39 cellular contexts compared by ENCODE assay signal in the genomic region with DNA sequence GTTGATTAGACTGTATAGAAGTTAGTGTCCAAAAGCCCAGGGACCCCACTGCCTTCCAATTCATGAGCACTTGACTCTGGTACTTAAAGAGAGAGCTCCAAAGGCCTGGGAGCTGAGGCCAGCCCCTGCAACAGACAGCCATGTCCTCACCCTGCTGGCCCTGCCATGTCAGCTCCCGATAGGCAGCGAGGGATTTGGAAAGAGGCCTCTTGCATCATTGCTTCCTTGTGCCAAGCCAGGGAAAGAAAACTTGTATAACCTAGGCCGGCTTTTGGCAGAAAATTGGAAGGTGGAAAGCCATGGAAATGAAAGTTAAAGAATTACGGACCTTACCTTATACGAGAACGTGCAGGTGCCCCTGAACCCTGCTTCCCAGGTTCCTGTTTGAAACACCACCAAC. TPM values are rescaled to one million over a fixed set of nuclear protein-coding genes. Genes with fewer than 3 reads are reported as not detected.
"Had no signal": no experiment of that assay in that cellular context is flagged by ENCODE, and none has a peak within 500 bp of the region (broad histone marks: within the 10 kb centered on the region; RNA-seq: fewer than 3 reads in every experiment).

No MANE protein-coding gene starts in this region.

- H3K27me3 ChIP-seq: body of pancreas had no signal

- H3K4me1 ChIP-seq: adrenal gland, body of pancreas, breast epithelium had no signal

- H3K4me3 Mint-ChIP-seq: activated B cell treated with CpG ODN at 0.5 μM for 24 hours; activated CD4-positive, alpha-beta memory T cell treated with anti-CD3 and anti-CD28 coated beads for 36 hours; activated CD4-positive, alpha-beta T cell treated with anti-CD3 and anti-CD28 coated beads, Interleukin-2, amount 10 ng/mL, durations not matched to agents 24 days and 14 days; activated CD8-positive, alpha-beta T cell treated with anti-CD3 and anti-CD28 coated beads for 36 hours; activated naive CD4-positive, alpha-beta T cell treated with anti-CD3 and anti-CD28 coated beads for 36 hours; activated naive CD8-positive, alpha-beta T cell treated with anti-CD3 and anti-CD28 coated beads for 36 hours; activated T-cell treated with anti-CD3 and anti-CD28 coated beads, Interleukin-2, amount 50 U/mL, for 4 hours; activated T-cell treated with anti-CD3 and anti-CD28 coated beads, Interleukin-2, amount 50 U/mL, for 72 hours; activated T-helper 1 cell treated with anti-CD3 and anti-CD28 coated beads, Interleukin-12 subunit alpha, Interleukin-12 subunit beta, Interleukin-2, Interleukin-4 antibody, amounts not matched to agents 30 ng/mL and 10 ng/mL and 1 ng/mL, durations not matched to agents 14 hours and 24 hours and 36 hours; activated T-helper 17 cell treated with anti-CD3 and anti-CD28 coated beads, Interleukin-2, amount 50 U/mL, for 72 hours; T-helper 1 cell treated with Interleukin-12 subunit alpha and Interleukin-12 subunit beta and Interleukin-4 antibody, amounts not matched to agents 30 μg/mL and 1 μg/mL, for 36 hours; T-helper 2 cell treated with Interferon-gamma antibody and Interleukin-4, amounts not matched to agents 5 μg/mL and 100 μg/mL, for 36 hours had no signal

- DNase-seq: activated B cell treated with CpG ODN at 0.5 μM for 24 hours; activated CD4-positive, alpha-beta memory T cell treated with anti-CD3 and anti-CD28 coated beads for 36 hours; activated CD4-positive, alpha-beta T cell treated with anti-CD3 and anti-CD28 coated beads for 4 hours; activated CD4-positive, alpha-beta T cell treated with anti-CD3 and anti-CD28 coated beads, Interleukin-2, amount 10 ng/mL, durations not matched to agents 24 days and 14 days; activated CD4-positive, alpha-beta T cell treated with anti-CD3 and anti-CD28 coated beads, Interleukin-2, amount 50 U/mL, for 1 hour; activated CD4-positive, alpha-beta T cell treated with anti-CD3 and anti-CD28 coated beads, Interleukin-2, amount 50 U/mL, for 4 hours; activated CD4-positive, CD25-positive, alpha-beta regulatory T cell treated with anti-CD3 and anti-CD28 coated beads, Interleukin-2, amount 50 U/mL, for 72 hours; activated CD8-positive, alpha-beta memory T cell treated with anti-CD3 and anti-CD28 coated beads, Interleukin-2, amount 50 U/mL, for 4 hours; activated CD8-positive, alpha-beta T cell treated with anti-CD3 and anti-CD28 coated beads for 36 hours; activated effector memory CD4-positive, alpha-beta T cell treated with anti-CD3 and anti-CD28 coated beads, Interleukin-2, amount 50 U/mL, for 16 hours; activated gamma-delta T cell treated with Interleukin-2 at 50 U/mL for 16 hours; activated naive CD4-positive, alpha-beta T cell; activated naive CD4-positive, alpha-beta T cell treated with anti-CD3 and anti-CD28 coated beads for 36 hours; activated naive CD4-positive, alpha-beta T cell treated with anti-CD3 and anti-CD28 coated beads, Interleukin-2, amount 50 U/mL, for 16 hours; activated naive CD8-positive, alpha-beta T cell treated with anti-CD3 and anti-CD28 coated beads for 36 hours; activated T-cell treated with anti-CD3 and anti-CD28 coated beads for 4 hours; activated T-cell treated with anti-CD3 and anti-CD28 coated beads, Interleukin-2, amount 50 U/mL, for 1 hour; activated T-cell treated with anti-CD3 and anti-CD28 coated beads, Interleukin-2, amount 50 U/mL, for 4 hours; activated T-cell treated with anti-CD3 and anti-CD28 coated beads, Interleukin-2, amount 50 U/mL, for 72 hours; adrenal gland; amniotic stem cell; aorta; body of pancreas; brain microvascular endothelial cell; central memory CD4-positive, alpha-beta T cell; T-helper 1 cell; T-helper 2 cell; T-helper 9 cell had no signal

- H3K4me3 ChIP-seq: adrenal gland, body of pancreas, breast epithelium had no signal

- H3K36me3 ChIP-seq: adrenal gland, brain microvascular endothelial cell, breast epithelium had no signal

- H3K27ac Mint-ChIP-seq: activated B cell treated with CpG ODN at 0.5 μM for 24 hours; activated CD4-positive, alpha-beta memory T cell treated with anti-CD3 and anti-CD28 coated beads for 36 hours; activated CD4-positive, alpha-beta T cell treated with anti-CD3 and anti-CD28 coated beads, Interleukin-2, amount 10 ng/mL, durations not matched to agents 24 days and 14 days; activated CD8-positive, alpha-beta T cell treated with anti-CD3 and anti-CD28 coated beads for 36 hours; activated naive CD4-positive, alpha-beta T cell treated with anti-CD3 and anti-CD28 coated beads for 36 hours; activated naive CD4-positive, alpha-beta T cell treated with anti-CD3 and anti-CD28 coated beads, Interleukin-2, amount 50 U/mL, for 72 hours; activated naive CD8-positive, alpha-beta T cell treated with anti-CD3 and anti-CD28 coated beads for 36 hours; activated T-cell treated with anti-CD3 and anti-CD28 coated beads, Interleukin-2, amount 50 U/mL, for 72 hours; activated T-helper 1 cell treated with anti-CD3 and anti-CD28 coated beads, Interleukin-12 subunit alpha, Interleukin-12 subunit beta, Interleukin-2, Interleukin-4 antibody, amounts not matched to agents 30 ng/mL and 10 ng/mL and 1 ng/mL, durations not matched to agents 14 hours and 24 hours and 36 hours; activated T-helper 17 cell treated with anti-CD3 and anti-CD28 coated beads, Interleukin-2, amount 50 U/mL, for 72 hours; T-helper 1 cell treated with Interleukin-12 subunit alpha and Interleukin-12 subunit beta and Interleukin-4 antibody, amounts not matched to agents 30 μg/mL and 1 μg/mL, for 36 hours; T-helper 2 cell treated with Interferon-gamma antibody and Interleukin-4, amounts not matched to agents 5 μg/mL and 100 μg/mL, for 36 hours had no signal

- H3K27ac ChIP-seq: adrenal gland, body of pancreas, brain microvascular endothelial cell, breast epithelium, VCaP had no signal

- ATAC-seq: activated CD8-positive, alpha-beta T cell treated with anti-CD3 and anti-CD28 coated beads for 36 hours; activated naive CD4-positive, alpha-beta T cell treated with anti-CD3 and anti-CD28 coated beads, Interleukin-2, amount 50 U/mL, for 72 hours; activated T-cell treated with anti-CD3 and anti-CD28 coated beads, Interleukin-2, amount 50 U/mL, for 4 hours; activated T-cell treated with anti-CD3 and anti-CD28 coated beads, Interleukin-2, amount 50 U/mL, for 72 hours; activated T-helper 17 cell treated with anti-CD3 and anti-CD28 coated beads, Interleukin-2, amount 50 U/mL, for 72 hours; body of pancreas had no signal

- H3K9me3 Mint-ChIP-seq: activated B cell treated with CpG ODN at 0.5 μM for 24 hours; activated CD4-positive, alpha-beta memory T cell treated with anti-CD3 and anti-CD28 coated beads for 36 hours; activated CD4-positive, alpha-beta T cell treated with anti-CD3 and anti-CD28 coated beads, Interleukin-2, amount 10 ng/mL, durations not matched to agents 24 days and 14 days; activated CD8-positive, alpha-beta T cell treated with anti-CD3 and anti-CD28 coated beads for 36 hours; activated naive CD4-positive, alpha-beta T cell treated with anti-CD3 and anti-CD28 coated beads for 36 hours; activated naive CD4-positive, alpha-beta T cell treated with anti-CD3 and anti-CD28 coated beads, Interleukin-2, amount 50 U/mL, for 72 hours; activated naive CD8-positive, alpha-beta T cell treated with anti-CD3 and anti-CD28 coated beads for 36 hours; activated T-cell treated with anti-CD3 and anti-CD28 coated beads, Interleukin-2, amount 50 U/mL, for 4 hours; activated T-cell treated with anti-CD3 and anti-CD28 coated beads, Interleukin-2, amount 50 U/mL, for 72 hours; activated T-helper 1 cell treated with anti-CD3 and anti-CD28 coated beads, Interleukin-12 subunit alpha, Interleukin-12 subunit beta, Interleukin-2, Interleukin-4 antibody, amounts not matched to agents 30 ng/mL and 10 ng/mL and 1 ng/mL, durations not matched to agents 14 hours and 24 hours and 36 hours; activated T-helper 17 cell treated with anti-CD3 and anti-CD28 coated beads, Interleukin-2, amount 50 U/mL, for 72 hours; T-helper 1 cell treated with Interleukin-12 subunit alpha and Interleukin-12 subunit beta and Interleukin-4 antibody, amounts not matched to agents 30 μg/mL and 1 μg/mL, for 36 hours; T-helper 2 cell treated with Interferon-gamma antibody and Interleukin-4, amounts not matched to agents 5 μg/mL and 100 μg/mL, for 36 hours had no signal

- FAIRE-seq: astrocyte, TTC549 had no signal

- H3K36me3 Mint-ChIP-seq: activated CD4-positive, alpha-beta memory T cell treated with anti-CD3 and anti-CD28 coated beads for 36 hours; activated naive CD4-positive, alpha-beta T cell treated with anti-CD3 and anti-CD28 coated beads, Interleukin-2, amount 50 U/mL, for 72 hours; activated naive CD8-positive, alpha-beta T cell treated with anti-CD3 and anti-CD28 coated beads for 36 hours had no signal

- H3K9me3 ChIP-seq: adrenal gland, body of pancreas, breast epithelium had no signal

- H3K4me1 Mint-ChIP-seq: activated B cell treated with CpG ODN at 0.5 μM for 24 hours; activated CD4-positive, alpha-beta T cell treated with anti-CD3 and anti-CD28 coated beads, Interleukin-2, amount 10 ng/mL, durations not matched to agents 24 days and 14 days; activated naive CD8-positive, alpha-beta T cell treated with anti-CD3 and anti-CD28 coated beads for 36 hours; activated T-helper 17 cell treated with anti-CD3 and anti-CD28 coated beads, Interleukin-2, amount 50 U/mL, for 72 hours had no signal

RNA-seq across cellular contexts. Expression of gene PCK1, which starts 8.4 kb away (rescaled TPM):
- total RNA-seq: activated B cell treated with CpG ODN at 0.5 μM for 24 hours; activated CD4-positive, alpha-beta memory T cell treated with anti-CD3 and anti-CD28 coated beads for 36 hours; activated CD4-positive, alpha-beta T cell treated with anti-CD3 and anti-CD28 coated beads, Interleukin-2, amount 10 ng/mL, durations not matched to agents 24 days and 14 days; activated CD8-positive, alpha-beta memory T cell treated with anti-CD3 and anti-CD28 coated beads for 36 hours; activated CD8-positive, alpha-beta T cell treated with anti-CD3 and anti-CD28 coated beads for 36 hours; activated naive CD4-positive, alpha-beta T cell treated with anti-CD3 and anti-CD28 coated beads for 36 hours; activated naive CD4-positive, alpha-beta T cell treated with anti-CD3 and anti-CD28 coated beads, Interleukin-2, amount 50 U/mL, for 72 hours; activated naive CD8-positive, alpha-beta T cell treated with anti-CD3 and anti-CD28 coated beads for 36 hours; activated T-cell treated with anti-CD3 and anti-CD28 coated beads, Interleukin-2, amount 50 U/mL, for 72 hours; activated T-helper 1 cell treated with anti-CD3 and anti-CD28 coated beads, Interleukin-12 subunit alpha, Interleukin-12 subunit beta, Interleukin-2, Interleukin-4 antibody, amounts not matched to agents 30 ng/mL and 10 ng/mL and 1 ng/mL, durations not matched to agents 14 hours and 24 hours and 36 hours; activated T-helper 17 cell treated with anti-CD3 and anti-CD28 coated beads, Interleukin-2, amount 50 U/mL, for 72 hours; astrocyte had no signal

RNA-seq across cellular contexts. Expression of gene CTCFL, which starts 27.5 kb away (rescaled TPM):
- total RNA-seq: activated B cell treated with CpG ODN at 0.5 μM for 24 hours; activated CD4-positive, alpha-beta memory T cell treated with anti-CD3 and anti-CD28 coated beads for 36 hours; activated CD4-positive, alpha-beta T cell treated with anti-CD3 and anti-CD28 coated beads, Interleukin-2, amount 10 ng/mL, durations not matched to agents 24 days and 14 days; activated CD8-positive, alpha-beta memory T cell treated with anti-CD3 and anti-CD28 coated beads for 36 hours; activated CD8-positive, alpha-beta T cell treated with anti-CD3 and anti-CD28 coated beads for 36 hours; activated naive CD4-positive, alpha-beta T cell treated with anti-CD3 and anti-CD28 coated beads for 36 hours; activated naive CD4-positive, alpha-beta T cell treated with anti-CD3 and anti-CD28 coated beads, Interleukin-2, amount 50 U/mL, for 72 hours; activated naive CD8-positive, alpha-beta T cell treated with anti-CD3 and anti-CD28 coated beads for 36 hours; activated T-cell treated with anti-CD3 and anti-CD28 coated beads, Interleukin-2, amount 50 U/mL, for 72 hours; activated T-helper 1 cell treated with anti-CD3 and anti-CD28 coated beads, Interleukin-12 subunit alpha, Interleukin-12 subunit beta, Interleukin-2, Interleukin-4 antibody, amounts not matched to agents 30 ng/mL and 10 ng/mL and 1 ng/mL, durations not matched to agents 14 hours and 24 hours and 36 hours; activated T-helper 17 cell treated with anti-CD3 and anti-CD28 coated beads, Interleukin-2, amount 50 U/mL, for 72 hours; aorta; astrocyte; body of pancreas; breast epithelium; cardiac septum had no signal
- polyA plus RNA-seq: aorta had no signal
